26 cellular contexts compared by ENCODE assay signal in genomic region chr18:67511840-67512239, GRCh38. TPM values are rescaled to one million over a fixed set of nuclear protein-coding genes. Genes with fewer than 3 reads are reported as not detected.
DNase-seq lines count a peak whose midpoint lies in the region; ATAC-seq lines count a peak whose summit lies in the region.
"Had no signal": no experiment of that assay in that cellular context is flagged by ENCODE, and none has a peak within 500 bp of the region (broad histone marks: within the 10 kb centered on the region; RNA-seq: fewer than 3 reads in every experiment).

No MANE protein-coding gene starts in this region.

- H3K27ac ChIP-seq in GM23248 (no peak overlapping the region), angular gyrus (ENCODE audit: low read depth, low read length) (peak overlapping the region; percentile 65), layer of hippocampus (ENCODE audit: low read depth, low read length) (peak overlapping the region; percentile 36)
- H3K27ac ChIP-seq: A549, HL-60, Peyer's patch had no signal

- H3K4me2 ChIP-seq in GM23248 (ENCODE audit: unreplicated experiment), result peak overlapping the region; percentile 96
- H3K4me2 ChIP-seq in skeletal muscle satellite cell (ENCODE audit: low read length), result peak overlapping the region; percentile 85
- H3K4me2 ChIP-seq: A549 had no signal

- H3K9ac ChIP-seq in GM23248 (no peak overlapping the region), skeletal muscle satellite cell (ENCODE audit: low read depth, low read length) (no peak overlapping the region)

- no peak for ATAC-seq in HG02981 (IDR thresholded peaks at IDR 0.05; ENCODE audit: unreplicated experiment)
- no peak for ATAC-seq in GM19328 (IDR thresholded peaks at IDR 0.05; ENCODE audit: unreplicated experiment)
- ATAC-seq in HG03135 (IDR thresholded peaks at IDR 0.05; ENCODE audit: unreplicated experiment), result no peak
- ATAC-seq: A549, HepG2, SK-N-SH treated with all-trans-retinoic acid at 6 μM for 48 hours had no signal

- WGBS in GM23248 (ENCODE audit: low coverage in 1 of 2, low lambda C conversion rate in 2 of 2, missing lambda C conversion rate in 2 of 2), 2 experiments, result 93 to 94% methylated on average over 6 of the region's 6 CpGs

- H3K4me1 ChIP-seq in GM23248 (ENCODE audit: insufficient read depth) (peaks cover 45% of the 10 kb centered on the region), skeletal muscle satellite cell (ENCODE audit: control insufficient read depth, insufficient read depth, low read length) (peaks cover 21% of the 10 kb centered on the region)
- H3K4me1 ChIP-seq: A549, Peyer's patch had no signal

- DNase-seq in GM23248 (no peak), AML-193 (lab: John Stamatoyannopoulos, UW) (no peak)
- DNase-seq: CD4-positive, CD25-positive, alpha-beta regulatory T cell; EL; GF-D8; HCEC 1CT; KG1; NCI-H1092 treated with DMSO at 0.1 percent for 48 hours; NCI-H1436 treated with DMSO at 0.1 percent for 48 hours; NCI-H2029; NCI-H226; NCI-H510A treated with DMSO at 0.1 percent for 48 hours; NCI-H774; NK-92 treated with Interleukin-12 subunit alpha and Interleukin-12 subunit beta, amount 100 ng/mL, for 24 hours; Peyer's patch had no signal

- H3K27me3 ChIP-seq in GM23248 (replicated peaks; ENCODE audit: insufficient read depth), result no peaks in the 10 kb centered on the region
- H3K27me3 ChIP-seq in layer of hippocampus (ENCODE audit: control insufficient read depth, insufficient read depth, low read length), result no peaks in the 10 kb centered on the region
- no peaks in the 10 kb centered on the region for H3K27me3 ChIP-seq in skeletal muscle satellite cell (ENCODE audit: control insufficient read depth, insufficient read depth, low read length)
- H3K27me3 ChIP-seq: Peyer's patch had no signal

- peaks cover 92% of the 10 kb centered on the region for H3K79me2 ChIP-seq in GM23248 (ENCODE audit: insufficient read depth)

- H3K36me3 ChIP-seq in GM23248 (ENCODE audit: low read depth) (peaks cover 59% of the 10 kb centered on the region), skeletal muscle satellite cell (ENCODE audit: insufficient read depth, low read length) (peaks cover 69% of the 10 kb centered on the region)
- H3K36me3 ChIP-seq: Peyer's patch had no signal

- no peak overlapping the region for H2AFZ ChIP-seq in GM23248

- H3K4me3 ChIP-seq in GM23248 (peak overlapping the region; percentile 83; the same call in 1 of the 2 replicates), skeletal muscle satellite cell (ENCODE audit: low read length) (no peak overlapping the region)
- H3K4me3 ChIP-seq: A549, Peyer's patch had no signal

- H3K9me3 ChIP-seq in GM23248 (ENCODE audit: low read depth) (no peaks in the 10 kb centered on the region), skeletal muscle satellite cell (replicated peaks; ENCODE audit: low read length) (no peaks in the 10 kb centered on the region)
- H3K9me3 ChIP-seq: A549, Peyer's patch had no signal

- H4K20me1 ChIP-seq in GM23248 (ENCODE audit: insufficient read depth), result peaks cover 10% of the 10 kb centered on the region; the same call in 1 of the 2 replicates

- in situ Hi-C loops in GM23248 (cut with MboI), result loop anchor here (10.0 kb wide), 2 partner anchors 287 to 1123 kb away; no protein-coding TSS in a partner anchor

- H3K9me2 ChIP-seq in GM23248 (ENCODE audit: insufficient read depth), result no peaks in the 10 kb centered on the region

- peaks cover 73% of the 10 kb centered on the region for H3F3A ChIP-seq in GM23248 (ENCODE audit: insufficient read depth)

RNA-seq across cellular contexts. Expression of gene DSEL, which starts 4.7 kb away (rescaled TPM):
- 126 and 132 TPM in 2 replicates for total RNA-seq in GM23248 (2014; rRNA removed; shearing (Covaris generic))
- polyA plus RNA-seq in GM23248 (2016; fragmentation: Nextera tagmentation; extraction: Ambion mirVana), result 36.8 and 38.2 TPM in 2 replicates
- total RNA-seq in skeletal muscle satellite cell (2012; rRNA removed), result 81.4 and 102 TPM in 2 replicates
- total RNA-seq: OCI-LY7 had no signal
